6 cellular contexts compared by ENCODE assay signal in genomic region chr19:32254128-32254527, GRCh38.
"Had no signal": no experiment of that assay in that cellular context is flagged by ENCODE, and none has a peak within 500 bp of the region (broad histone marks: within the 10 kb centered on the region; RNA-seq: fewer than 3 reads in every experiment).

No MANE protein-coding gene starts in this region.

- DNase-seq: IMR-90, KG1 had no signal

- ATAC-seq: K562 had no signal

- H3K27ac ChIP-seq: HL-60, KMS-11 had no signal

- H3K36me3 Mint-ChIP-seq: IgD-negative memory B cell had no signal

- H3K4me1 Mint-ChIP-seq: IgD-negative memory B cell had no signal

- H3K27me3 Mint-ChIP-seq: IgD-negative memory B cell had no signal

- H3K4me2 ChIP-seq: KMS-11 had no signal

- H3K4me3 ChIP-seq: K562 had no signal

- H3K27ac Mint-ChIP-seq: IgD-negative memory B cell had no signal
